10 cellular contexts compared by ENCODE assay signal in genomic region chrX:39427492-39428289, GRCh38.
DNase-seq lines count a peak whose midpoint lies in the region; ATAC-seq and TF ChIP-seq lines count a peak whose summit lies in the region.
"Had no signal": no experiment of that assay in that cellular context is flagged by ENCODE, and none has a peak within 500 bp of the region (broad histone marks: within the 10 kb centered on the region; RNA-seq: fewer than 3 reads in every experiment).

No MANE protein-coding gene starts in this region.

- H3K4me3 Mint-ChIP-seq in activated T-helper 2 cell treated with anti-CD3 and anti-CD28 coated beads, Interferon-gamma antibody, Interleukin-2, Interleukin-4, amounts not matched to agents 10 μg/mL and 5 μg/mL and 100 μg/mL, durations not matched to agents 14 hours and 24 hours and 36 hours (ENCODE audit: low read depth), result no peak overlapping the region
- H3K4me3 Mint-ChIP-seq: nephron had no signal

- H3K9me3 Mint-ChIP-seq in activated T-helper 2 cell treated with anti-CD3 and anti-CD28 coated beads, Interferon-gamma antibody, Interleukin-2, Interleukin-4, amounts not matched to agents 10 μg/mL and 5 μg/mL and 100 μg/mL, durations not matched to agents 14 hours and 24 hours and 36 hours, result peaks cover 9% of the 10 kb centered on the region

- peaks cover 62% of the 10 kb centered on the region for H3K4me1 Mint-ChIP-seq in activated T-helper 2 cell treated with anti-CD3 and anti-CD28 coated beads, Interferon-gamma antibody, Interleukin-2, Interleukin-4, amounts not matched to agents 10 μg/mL and 5 μg/mL and 100 μg/mL, durations not matched to agents 14 hours and 24 hours and 36 hours (ENCODE audit: low read depth)

- H3K27ac Mint-ChIP-seq in activated T-helper 2 cell treated with anti-CD3 and anti-CD28 coated beads, Interferon-gamma antibody, Interleukin-2, Interleukin-4, amounts not matched to agents 10 μg/mL and 5 μg/mL and 100 μg/mL, durations not matched to agents 14 hours and 24 hours and 36 hours, result peak overlapping the region; percentile 96

- H3K4me1 ChIP-seq in tibial artery, result peaks cover 0 to 3% (median 0%) of the 10 kb centered on the region in 4 donors

- H3K4me3 ChIP-seq in AG10803 (ENCODE audit: low read length), result no peak overlapping the region
- no peak overlapping the region for H3K4me3 ChIP-seq in tibial artery

- ATAC-seq in left colon (peak; percentile 46), GM21529 (IDR thresholded peaks at IDR 0.05; ENCODE audit: unreplicated experiment) (no peak), HG03432 (IDR thresholded peaks at IDR 0.05; ENCODE audit: unreplicated experiment) (no peak)

- DNase-seq in AG10803 (ENCODE audit: low read depth) (peak; percentile 45), M059J (ENCODE audit: low read depth) (peak; percentile 7), left colon (no peak), tibial artery (no peak), KBM-7 (no peak)
- DNase-seq in activated T-helper 2 cell treated with anti-CD3 and anti-CD28 coated beads, Interferon-gamma antibody, Interleukin-2, Interleukin-4, amounts not matched to agents 10 μg/mL and 5 μg/mL and 100 μg/mL, durations not matched to agents 14 hours and 24 hours and 36 hours (ENCODE audit: low spot score), result no peak
- DNase-seq: NCI-H446 had no signal

- no peak overlapping the region for H3K27ac ChIP-seq in tibial artery

- peaks cover 19% of the 10 kb centered on the region for H3K36me3 Mint-ChIP-seq in activated T-helper 2 cell treated with anti-CD3 and anti-CD28 coated beads, Interferon-gamma antibody, Interleukin-2, Interleukin-4, amounts not matched to agents 10 μg/mL and 5 μg/mL and 100 μg/mL, durations not matched to agents 14 hours and 24 hours and 36 hours (ENCODE audit: low read depth)

- H3K27me3 ChIP-seq in tibial artery, result no peaks in the 10 kb centered on the region

- intact Hi-C loops in activated T-helper 2 cell treated with anti-CD3 and anti-CD28 coated beads, Interferon-gamma antibody, Interleukin-2, Interleukin-4, amounts not matched to agents 10 μg/mL and 5 μg/mL and 100 μg/mL, durations not matched to agents 14 hours and 24 hours and 36 hours (cut with micrococcal nuclease), result loop anchor here (5.0 kb wide), 2 partner anchors 345 to 745 kb away; no protein-coding TSS in a partner anchor
- intact Hi-C loops in left colon (cut with DNase I, micrococcal nuclease), result no loop called here
- intact Hi-C loops in tibial artery (cut with DNase I; ENCODE audit: low total_unique reads), result no loop called here

- no peak for TF ChIP-seq CTCF in AG10803 (conservative IDR thresholded peaks at IDR 0.05; ENCODE audit: low read length)
- no peak for TF ChIP-seq CTCF in tibial artery (IDR thresholded peaks at IDR 0.05)

- H3K27me3 Mint-ChIP-seq in activated T-helper 2 cell treated with anti-CD3 and anti-CD28 coated beads, Interferon-gamma antibody, Interleukin-2, Interleukin-4, amounts not matched to agents 10 μg/mL and 5 μg/mL and 100 μg/mL, durations not matched to agents 14 hours and 24 hours and 36 hours (ENCODE audit: low read depth), result no peaks in the 10 kb centered on the region

- H3K9me3 ChIP-seq in tibial artery, result no peaks in the 10 kb centered on the region

- H3K36me3 ChIP-seq in tibial artery, result no peaks in the 10 kb centered on the region

- in situ Hi-C loops in KBM-7 (cut with MboI; ENCODE audit: low pct_unique_long_range_greater_than_20kb, low sequenced_read_pairs), result no loop called here

Comparison
In these comparisons a context has a peak if more than half of its experiments do, and no peak if none do; other contexts are left out.
1. DNase-seq: peak in AG10803 (single experiment) and M059J (single experiment); none in activated T-helper 2 cell treated with anti-CD3 and anti-CD28 coated beads, Interferon-gamma antibody, Interleukin-2, Interleukin-4, amounts not matched to agents 10 μg/mL and 5 μg/mL and 100 μg/mL, durations not matched to agents 14 hours and 24 hours and 36 hours (single experiment), left colon (0 of 2), tibial artery (0 of 2) and KBM-7 (single experiment).